ENCODE assay signal across 8 cellular contexts in genomic region chr3:32420138-32420981, GRCh38. TPM values are rescaled to one million over a fixed set of nuclear protein-coding genes. Genes with fewer than 3 reads are reported as not detected.
A peak's percentile ranks its signal among the peaks of the same experiment; 100 is the strongest.
DNase-seq lines count a peak whose midpoint lies in the region; ATAC-seq and TF ChIP-seq lines count a peak whose summit lies in the region.

No MANE protein-coding gene starts in this region.

- no peak for DNase-seq in activated CD4-positive, alpha-beta T cell treated with anti-CD3 and anti-CD28 coated beads, Interleukin-2, amount 10 ng/mL, durations not matched to agents 7 days and 5 days
- DNase-seq in right atrium auricular region (ENCODE audit: low spot score) (peak; percentile 57), smooth muscle cell (lab: John Stamatoyannopoulos, UW; ENCODE audit: unreplicated experiment) (no peak), NCI-H1436 treated with DMSO at 0.1 percent for 48 hours (lab: John Stamatoyannopoulos, UW) (no peak), HUDEP-2 (lab: John Stamatoyannopoulos, UW; ENCODE audit: unreplicated experiment in 76 of 76) (no peak)

- no peaks in the 10 kb centered on the region for H3K27me3 Mint-ChIP-seq in activated CD4-positive, alpha-beta T cell treated with anti-CD3 and anti-CD28 coated beads, Interleukin-2, amount 10 ng/mL, durations not matched to agents 7 days and 5 days

- H3K27me3 ChIP-seq in right atrium auricular region (no peaks in the 10 kb centered on the region), smooth muscle cell (ENCODE audit: low read depth) (no peaks in the 10 kb centered on the region)

- CTCF ChIA-PET in activated CD4-positive, alpha-beta T cell treated with anti-CD3 and anti-CD28 coated beads, Interleukin-2, amount 10 ng/mL, durations not matched to agents 7 days and 5 days (lab: Charles Lee), result interaction anchor here (1.2 to 1.7 kb wide), 3 partner anchors 9 to 47 kb away, joined by 3 to 7 read pairs (median 3); no protein-coding TSS in a partner anchor

- H3K4me1 Mint-ChIP-seq in activated CD4-positive, alpha-beta T cell treated with anti-CD3 and anti-CD28 coated beads, Interleukin-2, amount 10 ng/mL, durations not matched to agents 7 days and 5 days, result peaks cover 95% of the 10 kb centered on the region

- H3K4me3 ChIP-seq in GM08714 (ENCODE audit: low read length) (peak overlapping the region; percentile 5; the same call in 1 of the 2 replicates), right atrium auricular region (no peak overlapping the region), smooth muscle cell (no peak overlapping the region)

- H3K4me3 Mint-ChIP-seq in activated CD4-positive, alpha-beta T cell treated with anti-CD3 and anti-CD28 coated beads, Interleukin-2, amount 10 ng/mL, durations not matched to agents 7 days and 5 days, result peak overlapping the region; percentile 6

- peaks cover 42% of the 10 kb centered on the region for H3K79me2 ChIP-seq in smooth muscle cell (ENCODE audit: low read depth)

- H3K4me1 ChIP-seq in right atrium auricular region (peaks cover 0 to 40% of the 10 kb centered on the region in 2 donors), smooth muscle cell (ENCODE audit: low read depth) (peaks cover 11% of the 10 kb centered on the region)

- no peak for TF ChIP-seq CTCF in right atrium auricular region (IDR thresholded peaks at IDR 0.05)
- no peak for TF ChIP-seq CTCF in smooth muscle cell (IDR thresholded peaks at IDR 0.05; ENCODE audit: borderline replicate concordance, insufficient read depth, poor library complexity, severe bottlenecking)

- H2AFZ ChIP-seq in smooth muscle cell (ENCODE audit: low read depth), result no peak overlapping the region

- H3K4me2 ChIP-seq in smooth muscle cell, result peak overlapping the region; percentile 27

- peaks cover 5% of the 10 kb centered on the region for H3K9me3 Mint-ChIP-seq in activated CD4-positive, alpha-beta T cell treated with anti-CD3 and anti-CD28 coated beads, Interleukin-2, amount 10 ng/mL, durations not matched to agents 7 days and 5 days

- peaks cover 54% of the 10 kb centered on the region for H3K36me3 Mint-ChIP-seq in activated CD4-positive, alpha-beta T cell treated with anti-CD3 and anti-CD28 coated beads, Interleukin-2, amount 10 ng/mL, durations not matched to agents 7 days and 5 days (ENCODE audit: low read depth)

- no peaks in the 10 kb centered on the region for H3K9me3 ChIP-seq in right atrium auricular region
- H3K9me3 ChIP-seq in smooth muscle cell (replicated peaks; ENCODE audit: low read depth), result no peaks in the 10 kb centered on the region

- H3K27ac ChIP-seq in right atrium auricular region, result peak overlapping the region; percentile 17 to 46
- peak overlapping the region; percentile 89 for H3K27ac ChIP-seq in smooth muscle cell (ENCODE audit: low read depth)

- WGBS in smooth muscle cell (ENCODE audit: low lambda C conversion rate), result 51% methylated on average over 12 of the region's 12 CpGs

- no peaks in the 10 kb centered on the region for H3K36me3 ChIP-seq in right atrium auricular region
- H3K36me3 ChIP-seq in smooth muscle cell (ENCODE audit: low read depth), result no peaks in the 10 kb centered on the region

- peak overlapping the region; percentile 62 for H3K9ac ChIP-seq in smooth muscle cell (ENCODE audit: low read depth)

- peaks cover 9% of the 10 kb centered on the region for H4K20me1 ChIP-seq in smooth muscle cell (ENCODE audit: low read depth)

- POLR2A ChIA-PET in activated CD4-positive, alpha-beta T cell treated with anti-CD3 and anti-CD28 coated beads, Interleukin-2, amount 10 ng/mL, durations not matched to agents 7 days and 5 days (lab: Charles Lee), result no interaction called here

- peaks cover 13% of the 10 kb centered on the region for H3F3A ChIP-seq in smooth muscle cell (ENCODE audit: low read depth)

- ATAC-seq in GM19468 (IDR thresholded peaks at IDR 0.05; ENCODE audit: extremely low read depth, unreplicated experiment), result peak; percentile 20
- ATAC-seq in HG03521 (IDR thresholded peaks at IDR 0.05; ENCODE audit: unreplicated experiment), result peak; percentile 46

- peak overlapping the region; percentile 90 for H3K27ac Mint-ChIP-seq in activated CD4-positive, alpha-beta T cell treated with anti-CD3 and anti-CD28 coated beads, Interleukin-2, amount 10 ng/mL, durations not matched to agents 7 days and 5 days

RNA-seq across cellular contexts. Expression of gene CMTM7, which starts 28.7 kb away (rescaled TPM):
- 10 to 100 TPM; 45.9 to 62.6 TPM for total RNA-seq in activated CD4-positive, alpha-beta T cell treated with anti-CD3 and anti-CD28 coated beads, Interleukin-2, amount 10 ng/mL, durations not matched to agents 7 days and 5 days
- 10 to 100 TPM in 1 of 2 donors, 1 to 10 TPM in 1; 8.2 to 10.5 TPM for total RNA-seq in right atrium auricular region
- 7.2 and 23.4 TPM in 2 replicates for total RNA-seq in smooth muscle cell
- 43.1 and 70.6 TPM in 2 replicates for polyA plus RNA-seq in smooth muscle cell
